ENCODE assay signal across 16 cellular contexts in the genomic region with DNA sequence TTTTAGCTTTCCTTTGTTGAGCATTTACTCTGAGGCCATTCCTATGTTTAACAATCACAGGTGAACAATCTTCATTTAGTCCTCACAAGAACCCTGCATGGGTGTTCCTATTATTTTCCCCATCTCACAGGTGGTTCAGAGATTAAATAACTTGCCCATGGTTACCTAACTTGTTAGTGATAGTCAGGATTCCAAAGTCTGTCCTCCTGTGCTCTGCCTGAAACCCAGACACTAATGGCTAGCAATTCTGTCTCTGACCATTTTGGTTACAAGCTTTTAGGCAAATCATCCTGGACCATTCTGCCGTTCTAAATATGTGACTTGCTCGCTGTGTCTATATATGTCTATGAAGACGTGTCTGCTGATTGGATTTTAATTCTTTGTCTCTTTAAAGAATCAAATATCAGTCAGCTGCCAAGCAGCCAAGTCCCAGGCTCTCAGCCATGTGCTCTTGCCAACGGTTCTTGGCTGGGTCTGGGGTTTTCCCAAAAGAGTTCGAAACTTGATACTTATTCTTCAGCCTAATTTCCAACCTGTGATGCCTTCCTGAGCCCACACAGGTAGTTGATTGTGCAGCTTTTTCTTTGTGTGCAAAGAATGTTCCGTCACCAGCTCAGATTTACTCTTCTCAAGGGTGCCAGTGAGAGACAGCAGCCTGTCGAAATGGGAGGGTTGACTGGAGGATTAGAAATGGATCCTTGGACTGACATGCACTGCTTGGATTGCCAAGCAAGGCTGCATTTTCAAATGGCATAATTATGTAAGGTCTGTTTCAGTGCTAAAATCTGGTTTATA.
DNase-seq lines count a peak whose midpoint lies in the region; ATAC-seq and TF ChIP-seq lines count a peak whose summit lies in the region.
"Had no signal": no experiment of that assay in that cellular context is flagged by ENCODE, and none has a peak within 500 bp of the region (broad histone marks: within the 10 kb centered on the region; RNA-seq: fewer than 3 reads in every experiment).

No MANE protein-coding gene starts in this region.

- no peak overlapping the region for H3K27ac Mint-ChIP-seq in type B pancreatic cell
- H3K27ac Mint-ChIP-seq: activated naive CD8-positive, alpha-beta T cell; memory B cell; T-cell had no signal

- peaks cover 10% of the 10 kb centered on the region for H3K4me1 ChIP-seq in left ventricle myocardium inferior
- no peaks in the 10 kb centered on the region for H3K4me1 ChIP-seq in left lung
- H3K4me1 ChIP-seq in thoracic aorta (ENCODE audit: control insufficient read depth in 1 of 2, low read depth in 2 of 2), result peaks cover 2 to 14% of the 10 kb centered on the region in 2 donors
- H3K4me1 ChIP-seq: A549, HAP-1 had no signal

- H3K9me3 Mint-ChIP-seq in type B pancreatic cell, result no peaks in the 10 kb centered on the region

- H3K27ac ChIP-seq in left ventricle myocardium inferior (replicated peaks) (no peak overlapping the region), left lung (no peak overlapping the region), thoracic aorta (no peak overlapping the region)
- H3K27ac ChIP-seq: A549, suprapubic skin had no signal

- H3K36me3 Mint-ChIP-seq in type B pancreatic cell, result peaks cover 3% of the 10 kb centered on the region
- H3K36me3 Mint-ChIP-seq: memory B cell, T-cell had no signal

- ATAC-seq in left cardiac atrium (peak; percentile 65 to 79), left lung (peak; percentile 16), thoracic aorta (ENCODE audit: insufficient number of reproducible peaks, low FRiP score, low read depth) (no peak), HG03175 (IDR thresholded peaks at IDR 0.05; ENCODE audit: unreplicated experiment) (no peak)
- ATAC-seq: A549; activated CD4-positive, CD25-positive, alpha-beta regulatory T cell treated with anti-CD3 and anti-CD28 coated beads, Interleukin-2, amount 50 U/mL, for 24 hours; T-cell had no signal

- no peak overlapping the region for H3K4me3 Mint-ChIP-seq in type B pancreatic cell
- H3K4me3 Mint-ChIP-seq: activated naive CD8-positive, alpha-beta T cell; central memory CD8-positive, alpha-beta T cell; memory B cell; T-cell had no signal

- H3K9me3 ChIP-seq in left ventricle myocardium inferior (replicated peaks), result peaks cover 37% of the 10 kb centered on the region
- H3K9me3 ChIP-seq in left lung, result peaks cover 0 to 29% of the 10 kb centered on the region in 2 donors
- no peaks in the 10 kb centered on the region for H3K9me3 ChIP-seq in thoracic aorta

- no peaks in the 10 kb centered on the region for H3K27me3 Mint-ChIP-seq in type B pancreatic cell

- H3K36me3 ChIP-seq in left ventricle myocardium inferior (no peaks in the 10 kb centered on the region), left lung (no peaks in the 10 kb centered on the region), thoracic aorta (no peaks in the 10 kb centered on the region)
- H3K36me3 ChIP-seq: HAP-1, suprapubic skin had no signal

- H3K4me1 Mint-ChIP-seq in type B pancreatic cell (ENCODE audit: unreplicated experiment), result no peaks in the 10 kb centered on the region
- H3K4me1 Mint-ChIP-seq: central memory CD8-positive, alpha-beta T cell; memory B cell; T-cell had no signal

- H3K27me3 ChIP-seq in left ventricle myocardium inferior (ENCODE audit: low read depth), result no peaks in the 10 kb centered on the region
- H3K27me3 ChIP-seq in left lung, result no peaks in the 10 kb centered on the region
- H3K27me3 ChIP-seq in thoracic aorta (replicated peaks; ENCODE audit: insufficient read depth), result no peaks in the 10 kb centered on the region
- H3K27me3 ChIP-seq: suprapubic skin had no signal

- H3K4me3 ChIP-seq in left ventricle myocardium inferior (no peak overlapping the region), cardiac fibroblast (replicated peaks in 1 of 2; ENCODE audit: low read depth in 2 of 2, low read length in 2 of 2) (no peak overlapping the region), left lung (no peak overlapping the region), thoracic aorta (peak overlapping the region; percentile 0)
- H3K4me3 ChIP-seq: A549, HAP-1, suprapubic skin had no signal

- TF ChIP-seq CTCF in left ventricle myocardium inferior (IDR thresholded peaks at IDR 0.05; ENCODE audit: borderline replicate concordance), result no peak
- TF ChIP-seq CTCF in cardiac fibroblast (IDR thresholded peaks at IDR 0.05; ENCODE audit: low read depth, low read length), result no peak
- TF ChIP-seq CTCF in left lung (IDR thresholded peaks at IDR 0.05), result no peak
- TF ChIP-seq CTCF in thoracic aorta (IDR thresholded peaks at IDR 0.05), result no peak
- no peak for TF ChIP-seq CTCF in type B pancreatic cell (conservative IDR thresholded peaks at IDR 0.05)

- intact Hi-C loops in left cardiac atrium (cut with DNase I), result no loop called here
- intact Hi-C loops in left ventricle myocardium inferior (cut with micrococcal nuclease), result no loop called here
- intact Hi-C loops in left lung (cut with DNase I), result no loop called here

- no peak for DNase-seq in left cardiac atrium
- no peak for DNase-seq in left ventricle myocardium inferior
- DNase-seq in cardiac fibroblast (ENCODE audit: low read depth in 2 of 2), result peak; percentile 3 to 27
- DNase-seq in left lung, result no peak
- no peak for DNase-seq in thoracic aorta (ENCODE audit: low spot score)
- DNase-seq in NCI-H748 (lab: John Stamatoyannopoulos, UW; ENCODE audit: unreplicated experiment), result no peak
- DNase-seq in type B pancreatic cell (ENCODE audit: extremely low spot score, unreplicated experiment), result no peak
- DNase-seq: T-cell had no signal

Comparison
In these comparisons a context has a peak if more than half of its experiments do, and no peak if none do; other contexts are left out.
1. ATAC-seq: peak in left cardiac atrium (2 of 2) and left lung (single experiment); none in thoracic aorta (single experiment) and HG03175 (single experiment).
2. DNase-seq: peak in cardiac fibroblast (2 of 2); none in left cardiac atrium (single experiment), left ventricle myocardium inferior (single experiment), left lung (0 of 2), thoracic aorta (single experiment), NCI-H748 (single experiment) and type B pancreatic cell (single experiment).